ENCODE assay signal across 11 cellular contexts in genomic region chr2:109611467-109612095, GRCh38. TPM values are rescaled to one million over a fixed set of nuclear protein-coding genes. Genes with fewer than 3 reads are reported as not detected.
DNase-seq lines count a peak whose midpoint lies in the region; ATAC-seq and TF ChIP-seq lines count a peak whose summit lies in the region.
"Had no signal": no experiment of that assay in that cellular context is flagged by ENCODE, and none has a peak within 500 bp of the region (broad histone marks: within the 10 kb centered on the region; RNA-seq: fewer than 3 reads in every experiment).

No MANE protein-coding gene starts in this region.

- H3K27ac ChIP-seq in mesodermal cell (ENCODE audit: low read depth, low read length, severe bottlenecking) (no peak overlapping the region), thyroid gland (no peak overlapping the region)

- peaks cover 0 to 20% (median 13%) of the 10 kb centered on the region in 7 donors for H3K9me3 Mint-ChIP-seq in CD14-positive monocyte
- H3K9me3 Mint-ChIP-seq in naive thymus-derived CD8-positive, alpha-beta T cell: peaks cover 0 to 35% (median 8%) of the 10 kb centered on the region in 9 donors

- peaks cover 9 to 13% of the 10 kb centered on the region in 2 donors for H3K36me3 Mint-ChIP-seq in CD14-positive monocyte
- H3K36me3 Mint-ChIP-seq in naive thymus-derived CD8-positive, alpha-beta T cell: peaks cover 5 to 20% (median 6%) of the 10 kb centered on the region in 3 donors
- peaks cover 2% of the 10 kb centered on the region for H3K36me3 Mint-ChIP-seq in T-helper 17 cell (ENCODE audit: low read depth)

- no peak for TF ChIP-seq POLR2A in thyroid gland (IDR thresholded peaks at IDR 0.05)

- no peaks in the 10 kb centered on the region for H3K36me3 ChIP-seq in mesodermal cell (ENCODE audit: control insufficient read depth, insufficient read depth, low read length)
- no peaks in the 10 kb centered on the region for H3K36me3 ChIP-seq in thyroid gland
- H3K36me3 ChIP-seq: stomach had no signal

- peaks cover 33% of the 10 kb centered on the region for H3K4me1 ChIP-seq in mesodermal cell (ENCODE audit: control insufficient read depth, insufficient read depth, low read length, poor library complexity, severe bottlenecking)
- H3K4me1 ChIP-seq in thyroid gland: peaks cover 14 to 22% of the 10 kb centered on the region in 2 donors

- peak overlapping the region in 1 of 2 donors; percentile 66 for H3K4me3 ChIP-seq in cardiac fibroblast (replicated peaks in 1 of 2; ENCODE audit: low read depth in 2 of 2, low read length in 2 of 2)
- H3K4me3 ChIP-seq in mesodermal cell (ENCODE audit: extremely low read depth, insufficient read depth, low read length, poor library complexity, severe bottlenecking): peak overlapping the region; percentile 79
- H3K4me3 ChIP-seq in thyroid gland (replicated peaks in 1 of 3): no peak overlapping the region

- WGBS in mesodermal cell (ENCODE audit: insufficient coverage in 2 of 2), 2 experiments: 83 to 100% methylated on average over 1 to 4 of the region's 5 CpGs
- 89 to 94% methylated on average over 5 of the region's 5 CpGs for WGBS in thyroid gland, 2 donors

- peak overlapping the region in 1 of 2 donors; percentile 92 for H3K4me3 Mint-ChIP-seq in CD14-positive monocyte
- no peak overlapping the region for H3K4me3 Mint-ChIP-seq in naive thymus-derived CD8-positive, alpha-beta T cell
- H3K4me3 Mint-ChIP-seq in T-helper 17 cell: no peak overlapping the region

- DNase-seq in CD14-positive monocyte (ENCODE audit: low spot score): no peak
- peak; percentile 71 to 88 for DNase-seq in cardiac fibroblast (ENCODE audit: low read depth in 2 of 2)
- no peak for DNase-seq in naive thymus-derived CD8-positive, alpha-beta T cell
- no peak for DNase-seq in thyroid gland
- DNase-seq in medulla oblongata (ENCODE audit: extremely low spot score): no peak
- no peak for DNase-seq in T-helper 17 cell
- DNase-seq: activated effector memory CD4-positive, alpha-beta T cell treated with Interleukin-2 at 50 U/mL for 16 hours; RPMI8226; stomach had no signal

- H3K4me1 Mint-ChIP-seq in CD14-positive monocyte: peaks cover 28% of the 10 kb centered on the region
- H3K4me1 Mint-ChIP-seq in naive thymus-derived CD8-positive, alpha-beta T cell: peaks cover 9 to 19% (median 17%) of the 10 kb centered on the region in 4 donors
- H3K4me1 Mint-ChIP-seq in T-helper 17 cell: peaks cover 8% of the 10 kb centered on the region

- TF ChIP-seq CTCF in CD14-positive monocyte (IDR thresholded peaks at IDR 0.05) (peak; percentile 23), LNCAP (IDR thresholded peaks at IDR 0.05) (peak; percentile 21; the same call in 1 of the 2 replicates), cardiac fibroblast (IDR thresholded peaks at IDR 0.05; ENCODE audit: low read depth, low read length) (no peak), thyroid gland (IDR thresholded peaks at IDR 0.05) (peak in 1 of 6 experiments; percentile 13)

- H3K27me3 Mint-ChIP-seq in CD14-positive monocyte (ENCODE audit: low read depth in 3 of 3) (peaks cover 65 to 79% (median 66%) of the 10 kb centered on the region in 3 donors), T-helper 17 cell (peaks cover 53% of the 10 kb centered on the region)
- H3K27me3 Mint-ChIP-seq in naive thymus-derived CD8-positive, alpha-beta T cell: peaks cover 39 to 71% (median 56%) of the 10 kb centered on the region in 5 donors

- H3K27ac Mint-ChIP-seq in CD14-positive monocyte (peak overlapping the region in 1 of 7 donors; percentile 40), T-helper 17 cell (no peak overlapping the region)
- no peak overlapping the region for H3K27ac Mint-ChIP-seq in naive thymus-derived CD8-positive, alpha-beta T cell

- no peaks in the 10 kb centered on the region for H3K27me3 ChIP-seq in thyroid gland

- H3K9me3 ChIP-seq in mesodermal cell (ENCODE audit: control insufficient read depth, low read length) (no peaks in the 10 kb centered on the region), thyroid gland (no peaks in the 10 kb centered on the region), T-helper 17 cell (ENCODE audit: control insufficient read depth, low read length, poor library complexity, severe bottlenecking) (peaks cover 3% of the 10 kb centered on the region)
- H3K9me3 ChIP-seq: stomach had no signal

- no peak for ATAC-seq in naive thymus-derived CD8-positive, alpha-beta T cell
- no peak for ATAC-seq in T-helper 17 cell

- intact Hi-C loops in CD14-positive monocyte (cut with micrococcal nuclease) (loop anchor here in 1 of 2 donors (5.0 kb wide), 1 partner anchor 394 kb away; no protein-coding TSS in a partner anchor), thyroid gland (cut with DNase I) (loop anchor here (10.0 kb wide), 1 partner anchor 63 kb away; no protein-coding TSS in a partner anchor)

- POLR2A ChIA-PET in naive thymus-derived CD8-positive, alpha-beta T cell (lab: Charles Lee): no interaction called here

RNA-seq across cellular contexts. Expression of gene SEPTIN10, which starts 2.2 kb away (rescaled TPM):
- polyA plus RNA-seq in CD14-positive monocyte: 1 to 10 TPM; 4.2 to 6.8 TPM
- polyA plus RNA-seq in mesodermal cell (2013, experiment 1 of 2): 121 TPM
- 140 TPM for polyA plus RNA-seq in mesodermal cell (2013, experiment 2 of 2)
- total RNA-seq in naive thymus-derived CD8-positive, alpha-beta T cell: not detected
- polyA plus RNA-seq in naive thymus-derived CD8-positive, alpha-beta T cell: under 1 TPM in 1 of 3 donors, not detected in 2; 0.42 TPM
- total RNA-seq in thyroid gland: 10 to 100 TPM; 61.7 to 99.3 (median 70.4) TPM
- 1 to 10 TPM; 3.9 to 6.2 TPM for total RNA-seq in T-helper 17 cell

RNA-seq across cellular contexts. Expression of gene SOWAHC, which starts 2.6 kb away (rescaled TPM):
- 1 to 10 TPM; 1.1 to 3.4 TPM for polyA plus RNA-seq in CD14-positive monocyte
- polyA plus RNA-seq in mesodermal cell (2013, experiment 1 of 2): 10.7 TPM
- polyA plus RNA-seq in mesodermal cell (2013, experiment 2 of 2): 11.1 TPM
- total RNA-seq in naive thymus-derived CD8-positive, alpha-beta T cell: under 1 TPM in 1 of 2 experiments, not detected in 1; 0.16 TPM
- under 1 TPM in 2 of 3 donors, not detected in 1; 0.05 to 0.12 TPM for polyA plus RNA-seq in naive thymus-derived CD8-positive, alpha-beta T cell
- 10 to 100 TPM; 13.4 to 18.7 (median 17.0) TPM for total RNA-seq in thyroid gland
- total RNA-seq in T-helper 17 cell: 1 to 10 TPM; 1.1 to 1.3 TPM

Comparison
In these comparisons a context has a peak if more than half of its experiments do, and no peak if none do; other contexts are left out.
1. DNase-seq: peak in cardiac fibroblast (2 of 2); none in CD14-positive monocyte (single experiment), naive thymus-derived CD8-positive, alpha-beta T cell (0 of 10), thyroid gland (0 of 2), medulla oblongata (single experiment) and T-helper 17 cell (0 of 3).
2. RNA of gene SEPTIN10, which starts 2.2 kb away (total RNA-seq): 61.7 to 99.3 TPM in thyroid gland; 3.9 to 6.2 TPM in T-helper 17 cell and not detected in naive thymus-derived CD8-positive, alpha-beta T cell; every median in the first group is over 4 times any median in the second.
3. RNA of gene SOWAHC, which starts 2.6 kb away (total RNA-seq): 13.4 to 18.7 TPM in thyroid gland; 1.1 to 1.3 TPM in T-helper 17 cell and 0.16 TPM in naive thymus-derived CD8-positive, alpha-beta T cell; every median in the first group is over 4 times any median in the second.